Comparison of ENCODE assay signal across 3 cellular contexts in genomic region chr12:67451206-67451605, GRCh38.
TF ChIP-seq lines count a peak whose summit lies in the region.

No MANE protein-coding gene starts in this region.

TF ChIP-seq in SK-N-SH, 30 proteins besides CTCF, POLR2A, EP300 and RAD21:
- no peak for TF ChIP-seq FOXJ3 (CRISPR knock-in tag; IDR thresholded peaks at IDR 0.05)
- TF ChIP-seq ELF1 (IDR thresholded peaks at IDR 0.05) = no peak
- TF ChIP-seq EZH2phosphoT487 (IDR thresholded peaks at IDR 0.05; ENCODE audit: borderline replicate concordance, low read depth) = no peak
- TF ChIP-seq GATA2 (CRISPR knock-in tag; IDR thresholded peaks at IDR 0.05) = peak; percentile 52
- no peak for TF ChIP-seq NFIC (IDR thresholded peaks at IDR 0.05; ENCODE audit: borderline replicate concordance)
- TF ChIP-seq RCOR1 (IDR thresholded peaks at IDR 0.05; ENCODE audit: low read length) = peak; percentile 35; the same call in 1 of the 2 replicates
TF ChIP-seq in SK-N-SH: peak in this region for 2.

TF ChIP-seq in SK-N-SH treated with all-trans-retinoic acid at 6 μM for 48 hours, 23 proteins besides CTCF, POLR2A, EP300 and RAD21:
- no peak for TF ChIP-seq BACH2 (CRISPR knock-in tag; IDR thresholded peaks at IDR 0.05; ENCODE audit: borderline replicate concordance)
- TF ChIP-seq CSDC2 (CRISPR knock-in tag; IDR thresholded peaks at IDR 0.05) = no peak
- TF ChIP-seq ZNF8 (CRISPR knock-in tag; IDR thresholded peaks at IDR 0.05) = no peak
- TF ChIP-seq ZNF70 (CRISPR knock-in tag; IDR thresholded peaks at IDR 0.05) = no peak

TF ChIP-seq in H1, 55 proteins besides CTCF, POLR2A, EP300 and RAD21:
- no peak for TF ChIP-seq EZH2 (IDR thresholded peaks at IDR 0.05; ENCODE audit: low read depth, low read length, severe bottlenecking)
- TF ChIP-seq HDAC2 (IDR thresholded peaks at IDR 0.05; ENCODE audit: borderline replicate concordance in 1 of 2, low read depth in 2 of 2, low read length in 2 of 2) = no peak
- TF ChIP-seq TEAD4 (IDR thresholded peaks at IDR 0.05; ENCODE audit: low read depth, low read length) = no peak
- TF ChIP-seq RNF2 (IDR thresholded peaks at IDR 0.05; ENCODE audit: borderline replicate concordance, low read depth, low read length, missing control alignments, poor library complexity, severe bottlenecking) = no peak
- TF ChIP-seq CBX5 (IDR thresholded peaks at IDR 0.05; ENCODE audit: low read depth, low read length) = no peak
- TF ChIP-seq BRCA1 (IDR thresholded peaks at IDR 0.05; ENCODE audit: low read depth, low read length) = no peak
- TF ChIP-seq JUND (IDR thresholded peaks at IDR 0.05; ENCODE audit: low read length) = no peak
- no peak for TF ChIP-seq MAX (IDR thresholded peaks at IDR 0.05)
- no peak for TF ChIP-seq RXRA (IDR thresholded peaks at IDR 0.05; ENCODE audit: insufficient read depth, low read depth, low read length)
- no peak for TF ChIP-seq EGR1 (IDR thresholded peaks at IDR 0.05; ENCODE audit: borderline replicate concordance, low read depth, low read length)
- TF ChIP-seq TBP (IDR thresholded peaks at IDR 0.05; ENCODE audit: low read depth, low read length) = no peak
- no peak for TF ChIP-seq GTF2F1 (IDR thresholded peaks at IDR 0.05; ENCODE audit: borderline replicate concordance, low read depth, low read length)
- TF ChIP-seq NANOG (IDR thresholded peaks at IDR 0.05; ENCODE audit: insufficient read depth, low read depth, low read length, poor library complexity, severe bottlenecking) = no peak
- no peak for TF ChIP-seq CHD7 (IDR thresholded peaks at IDR 0.05; ENCODE audit: insufficient replicate concordance, low read length)
- no peak for TF ChIP-seq SUZ12 (IDR thresholded peaks at IDR 0.05; ENCODE audit: low read length)
- no peak for TF ChIP-seq ASH2L (IDR thresholded peaks at IDR 0.05; ENCODE audit: low read length)
- no peak for TF ChIP-seq KDM5A (IDR thresholded peaks at IDR 0.05; ENCODE audit: low read length)
- no peak for TF ChIP-seq SIN3A (conservative IDR thresholded peaks at IDR 0.05 in 1 of 2, IDR thresholded peaks at IDR 0.05 in 1 of 2; ENCODE audit: low read depth in 1 of 2, low read length in 2 of 2)
